Comparison of ENCODE assay signal across 22 cellular contexts in the genomic region with DNA sequence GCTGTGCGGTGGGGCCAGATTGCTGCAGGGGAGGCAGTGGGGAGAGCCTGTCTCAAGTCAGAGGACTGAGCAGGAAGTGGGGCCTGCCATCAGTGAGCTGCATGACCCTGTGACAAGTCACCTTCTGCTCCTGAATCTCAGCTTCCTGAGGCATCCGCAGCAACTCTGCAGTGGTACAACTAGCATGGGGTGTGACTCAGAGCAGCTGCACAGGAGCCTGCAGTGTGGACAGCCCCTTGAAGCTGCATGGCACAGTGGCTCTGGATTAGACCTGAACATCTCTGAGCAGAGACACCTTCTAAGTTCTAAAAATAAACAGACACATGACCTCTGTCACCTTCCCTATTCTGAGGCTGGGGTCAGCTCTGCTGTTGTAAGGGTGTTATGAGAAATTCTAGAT.
DNase-seq lines count a peak whose midpoint lies in the region; ATAC-seq and TF ChIP-seq lines count a peak whose summit lies in the region.
"Had no signal": no experiment of that assay in that cellular context is flagged by ENCODE, and none has a peak within 500 bp of the region (broad histone marks: within the 10 kb centered on the region; RNA-seq: fewer than 3 reads in every experiment).

No MANE protein-coding gene starts in this region.

- intact Hi-C loops in tibial artery (cut with DNase I; ENCODE audit: low total_unique reads) = no loop called here

- no peak overlapping the region for H3K4me3 ChIP-seq in tibial artery
- H3K4me3 ChIP-seq: A549, SK-N-MC had no signal

- H3K27ac Mint-ChIP-seq in stimulated activated naive CD8-positive, alpha-beta T cell treated with anti-CD3 and anti-CD28 coated beads, Interleukin-15, amount 100 ng/mL, for 72 hours = no peak overlapping the region
- peak overlapping the region; percentile 85 for H3K27ac Mint-ChIP-seq in nephron progenitor cell
- H3K27ac Mint-ChIP-seq: B cell, CD14-positive monocyte, IgD-negative memory B cell had no signal

- no peak for TF ChIP-seq CTCF in nephron progenitor cell (IDR thresholded peaks at IDR 0.05)
- no peak for TF ChIP-seq CTCF in tibial artery (IDR thresholded peaks at IDR 0.05)

- no peaks in the 10 kb centered on the region for H3K27me3 ChIP-seq in tibial artery

- no peak overlapping the region for H3K27ac ChIP-seq in tibial artery
- H3K27ac ChIP-seq: A549, SK-N-MC had no signal

- H3K9me3 ChIP-seq in tibial artery = no peaks in the 10 kb centered on the region
- H3K9me3 ChIP-seq: A549 had no signal

- H3K4me1 Mint-ChIP-seq in stimulated activated naive CD8-positive, alpha-beta T cell treated with anti-CD3 and anti-CD28 coated beads, Interleukin-15, amount 100 ng/mL, for 72 hours = no peaks in the 10 kb centered on the region
- no peaks in the 10 kb centered on the region for H3K4me1 Mint-ChIP-seq in nephron progenitor cell
- H3K4me1 Mint-ChIP-seq: B cell, CD14-positive monocyte, IgD-negative memory B cell had no signal

- H3K36me3 ChIP-seq in tibial artery = peaks cover 0 to 9% (median 0%) of the 10 kb centered on the region in 3 donors

- H3K27me3 Mint-ChIP-seq in stimulated activated naive CD8-positive, alpha-beta T cell treated with anti-CD3 and anti-CD28 coated beads, Interleukin-15, amount 100 ng/mL, for 72 hours = no peaks in the 10 kb centered on the region
- no peaks in the 10 kb centered on the region for H3K27me3 Mint-ChIP-seq in nephron progenitor cell (ENCODE audit: low read depth, poor library complexity)

- no peaks in the 10 kb centered on the region for H3K9me3 Mint-ChIP-seq in stimulated activated naive CD8-positive, alpha-beta T cell treated with anti-CD3 and anti-CD28 coated beads, Interleukin-15, amount 100 ng/mL, for 72 hours
- no peaks in the 10 kb centered on the region for H3K9me3 Mint-ChIP-seq in nephron progenitor cell
- H3K9me3 Mint-ChIP-seq: CD14-positive monocyte, IgD-negative memory B cell had no signal

- H3K36me3 Mint-ChIP-seq in nephron progenitor cell (ENCODE audit: low read depth) = peaks cover 48% of the 10 kb centered on the region
- H3K36me3 Mint-ChIP-seq: CD14-positive monocyte had no signal

- H3K4me3 Mint-ChIP-seq in stimulated activated naive CD8-positive, alpha-beta T cell treated with anti-CD3 and anti-CD28 coated beads, Interleukin-15, amount 100 ng/mL, for 72 hours = no peak overlapping the region
- no peak overlapping the region for H3K4me3 Mint-ChIP-seq in nephron progenitor cell
- H3K4me3 Mint-ChIP-seq: B cell, CD14-positive monocyte, IgD-negative memory B cell had no signal

- ATAC-seq in stimulated activated naive CD8-positive, alpha-beta T cell treated with anti-CD3 and anti-CD28 coated beads, Interleukin-15, Interleukin-2, amounts not matched to agents 100 U/mL and 50 U/mL, for 24 hours = peak; percentile 23
- no peak for ATAC-seq in stimulated activated naive CD8-positive, alpha-beta T cell treated with anti-CD3 and anti-CD28 coated beads, Interleukin-15, amount 100 ng/mL, for 72 hours
- ATAC-seq: A549 had no signal

- no peak for DNase-seq in stimulated activated naive CD8-positive, alpha-beta T cell treated with anti-CD3 and anti-CD28 coated beads, Interleukin-15, Interleukin-2, amounts not matched to agents 100 U/mL and 50 U/mL, for 24 hours
- DNase-seq in stimulated activated naive CD8-positive, alpha-beta T cell treated with anti-CD3 and anti-CD28 coated beads, Interleukin-15, amount 100 ng/mL, for 72 hours = no peak
- DNase-seq in amniotic epithelial cell (ENCODE audit: low read depth) = peak; percentile 8
- DNase-seq in nephron progenitor cell = no peak
- no peak for DNase-seq in tibial artery
- no peak for DNase-seq in NCI-H1417 (lab: John Stamatoyannopoulos, UW)
- DNase-seq in anterior cingulate cortex (lab: John Stamatoyannopoulos, UW) = no peak
- DNase-seq: DMS79, GOT3, HCEC 1CT, NCI-H1694 treated with DMSO at 0.1 percent for 48 hours, NCI-H2081 treated with DMSO at 0.1 percent for 48 hours, NCI-H2171 treated with DMSO at 0.1 percent for 48 hours, NCI-H446 treated with DMSO at 0.1 percent for 48 hours, NCI-H526 treated with DMSO at 0.1 percent for 48 hours, SHP77, SW 1271 had no signal

- H3K4me1 ChIP-seq in tibial artery = no peaks in the 10 kb centered on the region
- H3K4me1 ChIP-seq: A549 had no signal
